1 cellular context compared by ENCODE assay signal in genomic region chr19:15110418-15110815, GRCh38.
TF ChIP-seq lines count a peak whose summit lies in the region.

No MANE protein-coding gene starts in this region.

TF ChIP-seq in HepG2, 621 proteins besides CTCF, POLR2A, EP300 and RAD21:
- TF ChIP-seq RBFOX2 (IDR thresholded peaks at IDR 0.05; ENCODE audit: low read depth, low read length) = 0 out of 2 replicates have a peak, but pooled peaks have one; percentile 32
- no peak for TF ChIP-seq EHMT2 (IDR thresholded peaks at IDR 0.05; ENCODE audit: borderline replicate concordance, low read depth, low read length)
- TF ChIP-seq AGO2 (optimal IDR thresholded peaks at IDR 0.05; ENCODE audit: low read depth, low read length) = peak; percentile 19
